Comparison of ENCODE assay signal across 27 cellular contexts in the genomic region with DNA sequence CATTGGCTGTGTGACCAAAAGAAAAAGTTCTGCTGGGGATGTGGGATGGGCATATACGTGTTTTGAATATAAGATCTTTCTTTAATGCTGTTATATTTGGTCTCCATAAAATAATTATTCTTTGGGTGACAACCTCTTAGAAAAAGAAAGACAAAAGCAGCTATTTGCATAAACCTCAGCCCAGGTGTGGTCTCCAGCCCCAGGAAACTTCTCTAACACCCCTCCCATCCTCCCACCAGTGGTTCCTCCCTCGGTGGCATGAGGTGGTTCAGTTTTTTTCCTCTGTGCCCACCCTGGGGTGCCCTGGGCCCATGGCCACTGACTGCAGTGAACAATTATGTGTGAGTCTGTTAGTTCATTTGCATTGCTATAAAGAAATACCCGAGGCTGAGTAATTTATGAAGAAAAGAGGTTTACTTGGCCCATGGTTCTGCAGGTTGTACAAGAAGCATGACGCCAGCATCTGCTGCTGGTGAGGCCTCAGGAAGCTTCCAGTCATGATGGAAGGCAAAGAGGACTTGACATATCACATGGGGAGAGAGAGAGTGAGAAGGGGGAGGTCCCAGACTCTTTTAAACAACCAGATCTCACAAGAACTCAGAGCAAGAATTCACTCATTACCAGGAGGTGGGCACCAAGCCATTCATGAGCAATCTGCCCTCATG.
"Had no signal": no experiment of that assay in that cellular context is flagged by ENCODE, and none has a peak within 500 bp of the region (broad histone marks: within the 10 kb centered on the region; RNA-seq: fewer than 3 reads in every experiment).

No MANE protein-coding gene starts in this region.

- H3K36me3 Mint-ChIP-seq: naive B cell; stimulated activated effector memory CD8-positive, alpha-beta T cell treated with anti-CD3 and anti-CD28 coated beads, Interleukin-12 subunit alpha, Interleukin-12 subunit beta, amount 100 ng/mL, for 72 hours had no signal

- H3K4me1 ChIP-seq: body of pancreas, lower lobe of right lung, suprapubic skin, tibial nerve, uterus had no signal

- H3K4me3 ChIP-seq: body of pancreas, cardiac muscle cell, lower lobe of right lung, mucosa of descending colon, stomach, suprapubic skin, tibial nerve, uterus had no signal

- H3K27ac ChIP-seq: body of pancreas, cardiac muscle cell, lower lobe of right lung, suprapubic skin, tibial nerve had no signal

- H3K9me3 ChIP-seq: body of pancreas, lower lobe of right lung, mucosa of descending colon, stomach, suprapubic skin, tibial nerve, uterus had no signal

- FAIRE-seq: endometrium, kidney, small intestine had no signal

- H3K4me3 Mint-ChIP-seq: activated CD4-positive, alpha-beta T cell treated with anti-CD3 and anti-CD28 coated beads, Interleukin-2, amount 10 ng/mL, durations not matched to agents 24 days and 14 days; activated CD8-positive, alpha-beta T cell treated with anti-CD3 and anti-CD28 coated beads for 36 hours; activated naive CD4-positive, alpha-beta T cell treated with anti-CD3 and anti-CD28 coated beads, Interleukin-2, amount 50 U/mL, for 24 hours; activated T-helper 1 cell treated with anti-CD3 and anti-CD28 coated beads, Interleukin-12 subunit alpha, Interleukin-12 subunit beta, Interleukin-2, Interleukin-4 antibody, amounts not matched to agents 30 ng/mL and 10 ng/mL and 1 ng/mL, durations not matched to agents 14 hours and 24 hours and 36 hours; stimulated activated effector memory CD8-positive, alpha-beta T cell treated with anti-CD3 and anti-CD28 coated beads, Interleukin-12 subunit alpha, Interleukin-12 subunit beta, amount 100 ng/mL, for 72 hours had no signal

- H3K27me3 Mint-ChIP-seq: activated CD4-positive, alpha-beta T cell treated with anti-CD3 and anti-CD28 coated beads, Interleukin-2, amount 10 ng/mL, durations not matched to agents 24 days and 14 days; activated CD8-positive, alpha-beta T cell treated with anti-CD3 and anti-CD28 coated beads for 36 hours; activated naive CD4-positive, alpha-beta T cell treated with anti-CD3 and anti-CD28 coated beads, Interleukin-2, amount 50 U/mL, for 24 hours; naive B cell had no signal

- ATAC-seq: activated CD4-positive, CD25-positive, alpha-beta regulatory T cell treated with anti-CD3 and anti-CD28 coated beads, Interleukin-2, amount 50 U/mL, for 24 hours; activated CD8-positive, alpha-beta T cell treated with anti-CD3 and anti-CD28 coated beads for 36 hours; body of pancreas; lower lobe of right lung; sciatic nerve; stimulated activated effector memory CD8-positive, alpha-beta T cell treated with anti-CD3 and anti-CD28 coated beads, Interleukin-12 subunit alpha, Interleukin-12 subunit beta, amount 100 ng/mL, for 72 hours had no signal

- DNase-seq: activated CD4-positive, alpha-beta T cell treated with anti-CD3 and anti-CD28 coated beads, Interleukin-2, amount 10 ng/mL, durations not matched to agents 24 days and 14 days; activated CD8-positive, alpha-beta T cell treated with anti-CD3 and anti-CD28 coated beads for 36 hours; activated gamma-delta T cell treated with Interleukin-2 at 50 U/mL for 16 hours; anterior cingulate cortex; body of pancreas; cortex of kidney; erythroblast; foreskin fibroblast; kidney; lower lobe of right lung; mesendoderm; naive B cell; nucleus accumbens; stimulated activated CD4-positive, alpha-beta T cell treated with anti-CD3 and anti-CD28 coated beads, Interleukin-2, amount 100 ng/mL, for 24 hours; stomach; uterus had no signal

- H3K9me3 Mint-ChIP-seq: activated CD4-positive, alpha-beta T cell treated with anti-CD3 and anti-CD28 coated beads, Interleukin-2, amount 10 ng/mL, durations not matched to agents 24 days and 14 days; activated naive CD4-positive, alpha-beta T cell treated with anti-CD3 and anti-CD28 coated beads, Interleukin-2, amount 50 U/mL, for 24 hours; activated T-helper 1 cell treated with anti-CD3 and anti-CD28 coated beads, Interleukin-12 subunit alpha, Interleukin-12 subunit beta, Interleukin-2, Interleukin-4 antibody, amounts not matched to agents 30 ng/mL and 10 ng/mL and 1 ng/mL, durations not matched to agents 14 hours and 24 hours and 36 hours; naive B cell; stimulated activated effector memory CD8-positive, alpha-beta T cell treated with anti-CD3 and anti-CD28 coated beads, Interleukin-12 subunit alpha, Interleukin-12 subunit beta, amount 100 ng/mL, for 72 hours had no signal

- H3K36me3 ChIP-seq: cardiac muscle cell, lower lobe of right lung, suprapubic skin, uterus had no signal

- H3K27me3 ChIP-seq: body of pancreas, cardiac muscle cell, stomach, suprapubic skin, tibial nerve, uterus had no signal

- H3K27ac Mint-ChIP-seq: activated CD4-positive, alpha-beta T cell treated with anti-CD3 and anti-CD28 coated beads, Interleukin-2, amount 10 ng/mL, durations not matched to agents 24 days and 14 days; activated CD8-positive, alpha-beta T cell treated with anti-CD3 and anti-CD28 coated beads for 36 hours; activated naive CD4-positive, alpha-beta T cell treated with anti-CD3 and anti-CD28 coated beads, Interleukin-2, amount 50 U/mL, for 24 hours; activated T-helper 1 cell treated with anti-CD3 and anti-CD28 coated beads, Interleukin-12 subunit alpha, Interleukin-12 subunit beta, Interleukin-2, Interleukin-4 antibody, amounts not matched to agents 30 ng/mL and 10 ng/mL and 1 ng/mL, durations not matched to agents 14 hours and 24 hours and 36 hours; stimulated activated effector memory CD8-positive, alpha-beta T cell treated with anti-CD3 and anti-CD28 coated beads, Interleukin-12 subunit alpha, Interleukin-12 subunit beta, amount 100 ng/mL, for 72 hours had no signal
